ENCODE assay signal across 9 cellular contexts in the genomic region with DNA sequence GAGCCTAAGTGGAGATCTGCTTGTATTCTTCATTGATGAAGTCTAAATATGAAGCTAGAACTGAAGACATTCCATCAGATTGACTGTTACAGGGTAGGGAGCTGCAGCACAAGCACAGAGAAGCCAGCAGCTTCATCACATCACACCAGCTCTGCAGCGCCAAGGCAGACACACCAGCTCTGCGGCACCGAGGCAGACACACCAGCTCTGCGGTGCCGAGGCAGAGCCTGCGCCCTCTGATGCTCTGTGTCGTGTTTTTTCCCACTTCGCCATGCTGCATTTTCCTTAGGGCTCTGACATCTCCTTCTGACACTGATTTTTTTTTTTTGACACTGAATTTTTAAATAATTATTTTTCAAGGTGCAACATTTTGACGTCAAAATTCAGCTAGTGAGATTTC. TPM values are rescaled to one million over a fixed set of nuclear protein-coding genes. Genes with fewer than 3 reads are reported as not detected.
"Had no signal": no experiment of that assay in that cellular context is flagged by ENCODE, and none has a peak within 500 bp of the region (broad histone marks: within the 10 kb centered on the region; RNA-seq: fewer than 3 reads in every experiment).

No MANE protein-coding gene starts in this region.

- H3K4me1 ChIP-seq: HAP-1 had no signal

- DNase-seq: GM23248, H7, HFFc6, KG1 had no signal

- H3K4me3 ChIP-seq: GM23248, HAP-1, K562 had no signal

- H3K36me3 ChIP-seq: HAP-1 had no signal

- H3K9ac ChIP-seq: GM23248 had no signal

- ATAC-seq: HCT116, K562 had no signal

- H3K27ac ChIP-seq: GM23248 had no signal

- H3K9me3 ChIP-seq: HAP-1 had no signal

- H2AFZ ChIP-seq: GM23248 had no signal

RNA-seq across cellular contexts. Expression of gene BTNL2, which starts 0.8 kb away (rescaled TPM):
- total RNA-seq: GM23248, H4, H7, HFFc6, HT-29, K562 had no signal
- polyA plus RNA-seq: GM23248, K562 had no signal

RNA-seq across cellular contexts. Expression of gene HLA-DRA, which starts 33.5 kb away (rescaled TPM):
- total RNA-seq: GM23248, H7, HFFc6, HT-29 had no signal

RNA-seq across cellular contexts. Expression of gene TSBP1, which starts 34.5 kb away (rescaled TPM):
- total RNA-seq: GM23248, H4, H7, HFFc6, HT-29, K562 had no signal
- polyA plus RNA-seq: GM23248, K562 had no signal
